8 cellular contexts compared by ENCODE assay signal in genomic region chr7:2354173-2355078, GRCh38. TPM values are rescaled to one million over a fixed set of nuclear protein-coding genes. Genes with fewer than 3 reads are reported as not detected.
A peak's percentile ranks its signal among the peaks of the same experiment; 100 is the strongest.
DNase-seq lines count a peak whose midpoint lies in the region; ATAC-seq and TF ChIP-seq lines count a peak whose summit lies in the region.

Gene EIF3B (plus strand): TSS chr7:2354827. CDS start chr7:2354922, 95 bp downstream.

- H3K4me3 ChIP-seq in right cardiac atrium (ENCODE audit: low read length) (peak within 1 kb of the TSS; percentile 79), psoas muscle (peak within 1 kb of the TSS; percentile 98), urinary bladder (ENCODE audit: low read depth, low read length) (peak within 1 kb of the TSS; percentile 100)

- H3K27ac ChIP-seq in angular gyrus (ENCODE audit: low read depth, low read length) (peak within 1 kb of the TSS; percentile 100), right cardiac atrium (ENCODE audit: low read length) (peak within 1 kb of the TSS; percentile 98), psoas muscle (peak within 1 kb of the TSS; percentile 100), urinary bladder (ENCODE audit: low read depth) (peak within 1 kb of the TSS; percentile 98)

- under 1% methylated on average over 81 of the region's 81 CpGs for WGBS in right cardiac atrium
- WGBS in psoas muscle, 3 donors, result 0 to 1% (median 0%) methylated on average over 52 to 81 of the region's 81 CpGs
- under 1% methylated on average over 81 of the region's 81 CpGs for whole genome bisulfite sequencing in urinary bladder

- TF ChIP-seq CTCF in psoas muscle (IDR thresholded peaks at IDR 0.05), result no peak

- H3K36me3 ChIP-seq in psoas muscle (ENCODE audit: insufficient read depth in 1 of 2, low read depth in 1 of 2) (peaks cover 0 to 29% of the 10 kb centered on the region in 2 donors), urinary bladder (ENCODE audit: insufficient read depth) (no peaks in the 10 kb centered on the region)

- peak; percentile 90 for TF ChIP-seq POLR2A in GM18505 (IDR thresholded peaks at IDR 0.05; ENCODE audit: borderline replicate concordance, extremely low read depth, insufficient read depth, insufficient read length)

- H3K4me1 ChIP-seq in right cardiac atrium (ENCODE audit: control insufficient read depth, insufficient read depth, low read length) (peaks cover 7% of the 10 kb centered on the region), psoas muscle (peaks cover 35% of the 10 kb centered on the region), urinary bladder (ENCODE audit: insufficient read depth) (peaks cover 4% of the 10 kb centered on the region)

- intact Hi-C loops in right cardiac atrium (cut with DNase I), result loop anchor here in 1 of 4 donors (10.0 kb wide), 1 partner anchor 780 kb away; the partner anchor contains the start of gene PSMG3
- intact Hi-C loops in psoas muscle (cut with DNase I), result loop anchor here in 1 of 2 donors (5.0 kb wide), 2 partner anchors 48 to 107 kb away; partner anchors contain the start of gene CHST12

- no peaks in the 10 kb centered on the region for H3K9me3 ChIP-seq in right cardiac atrium (ENCODE audit: control insufficient read depth, low read length)
- no peaks in the 10 kb centered on the region for H3K9me3 ChIP-seq in psoas muscle

- DNase-seq in NCI-H187 treated with DMSO at 0.1 percent for 48 hours (lab: John Stamatoyannopoulos, UW), result peak; percentile 54
- DNase-seq in T-helper 2 cell, result peak; percentile 74 to 96 (median 86)
- peak; percentile 92 to 96 (median 95) for DNase-seq in right cardiac atrium
- DNase-seq in psoas muscle, result peak; percentile 91 to 96

- peak; percentile 80 for ATAC-seq in GM18505 (IDR thresholded peaks at IDR 0.05; ENCODE audit: unreplicated experiment)
- ATAC-seq in HG02970 (IDR thresholded peaks at IDR 0.05; ENCODE audit: low FRiP score, unreplicated experiment), result peak; percentile 82
- peak; percentile 95 to 96 for ATAC-seq in right cardiac atrium
- ATAC-seq in psoas muscle, result peak; percentile 92 to 93 (median 93)

- H3K27me3 ChIP-seq in right cardiac atrium (ENCODE audit: control insufficient read depth, insufficient read depth) (no peaks in the 10 kb centered on the region), psoas muscle (ENCODE audit: insufficient read depth in 3 of 3, low read length in 2 of 3) (no peaks in the 10 kb centered on the region)

RNA-seq across cellular contexts. Expression of gene EIF3B, which starts in this region (rescaled TPM):
- 10 to 100 TPM; 64.9 to 81.7 (median 72.8) TPM for total RNA-seq in right cardiac atrium
- polyA plus RNA-seq in right cardiac atrium, result 40.7 TPM
- total RNA-seq in psoas muscle, result 100 to 1,000 TPM; 101 to 203 (median 180) TPM
- polyA plus RNA-seq in psoas muscle, result 100 to 1,000 TPM; 113 to 275 (median 159) TPM
- 85.8 TPM for total RNA-seq in urinary bladder
- polyA plus RNA-seq in urinary bladder, result 97.7 TPM

Comparison
In these comparisons a context has a peak if more than half of its experiments do, and no peak if none do; other contexts are left out.
1. Peak in every context shown above with its lines: DNase-seq, ATAC-seq, H3K4me3 ChIP-seq and H3K27ac ChIP-seq.